ENCODE assay signal across 15 cellular contexts in genomic region chr12:132776816-132777568, GRCh38. TPM values are rescaled to one million over a fixed set of nuclear protein-coding genes. Genes with fewer than 3 reads are reported as not detected.
A peak's percentile ranks its signal among the peaks of the same experiment; 100 is the strongest.
DNase-seq lines count a peak whose midpoint lies in the region; TF ChIP-seq lines count a peak whose summit lies in the region.
"Had no signal": no experiment of that assay in that cellular context is flagged by ENCODE, and none has a peak within 500 bp of the region (broad histone marks: within the 10 kb centered on the region; RNA-seq: fewer than 3 reads in every experiment).

No MANE protein-coding gene starts in this region.

- intact Hi-C loops in MCF 10A (cut with micrococcal nuclease) (no loop called here), esophagus muscularis mucosa (cut with DNase I) (no loop called here), stomach (cut with DNase I; ENCODE audit: low total_unique reads) (no loop called here)

- H2BK120ac ChIP-seq in H9 (ENCODE audit: low read depth, low read length, poor library complexity, severe bottlenecking) = no peak overlapping the region

- H3K27me3 ChIP-seq in esophagus muscularis mucosa (no peaks in the 10 kb centered on the region), H9 (ENCODE audit: insufficient read depth, low read length) (no peaks in the 10 kb centered on the region), stomach (no peaks in the 10 kb centered on the region)
- H3K27me3 ChIP-seq: ascending aorta, Peyer's patch, upper lobe of right lung had no signal

- H3K23me2 ChIP-seq in H9 (ENCODE audit: insufficient read length, low read depth, low read length, poor library complexity, severe bottlenecking) = no peaks in the 10 kb centered on the region

- H2BK5ac ChIP-seq in H9 (ENCODE audit: insufficient read length, low read length) = no peak overlapping the region

- no peaks in the 10 kb centered on the region for H3K4me1 Mint-ChIP-seq in MCF 10A (ENCODE audit: insufficient read depth, unreplicated experiment)
- H3K4me1 Mint-ChIP-seq in H9 = no peaks in the 10 kb centered on the region

- no TSS peak for BruUV-seq in MCF 10A (replicated peaks; lab: Mats Ljungman, UMichigan)

- H3K9ac ChIP-seq in H9 (ENCODE audit: extremely low read depth, insufficient read length, low read length) = no peak overlapping the region

- H3K79me2 ChIP-seq in H9 (ENCODE audit: insufficient read depth, low read length) = no peaks in the 10 kb centered on the region

- H4K91ac ChIP-seq in H9 (ENCODE audit: insufficient read length, low read depth, low read length) = no peak overlapping the region

- CTCF ChIA-PET in MCF 10A (lab: Yijun Ruan, JAX) = interaction anchor here (0.5 to 0.6 kb wide), 2 partner anchors 31 to 492 kb away, joined by 3 read pairs; no protein-coding TSS in a partner anchor

- no peak overlapping the region for H2BK20ac ChIP-seq in H9 (ENCODE audit: low read depth, low read length, poor library complexity, severe bottlenecking)

- in situ Hi-C loops in T47D (cut with HindIII; ENCODE audit: low pct_unique_long_range_greater_than_20kb, low sequenced_read_pairs) = no loop called here

- no peak overlapping the region for H2AFZ ChIP-seq in H9 (ENCODE audit: low read length)

- H3K27me3 Mint-ChIP-seq in MCF 10A (ENCODE audit: insufficient read depth, unreplicated experiment) = no peaks in the 10 kb centered on the region
- H3K27me3 Mint-ChIP-seq in H9 (ENCODE audit: low read depth) = peaks cover 1% of the 10 kb centered on the region; the same call in 1 of the 2 replicates
- H3K27me3 Mint-ChIP-seq: memory B cell had no signal

- H3K27ac Mint-ChIP-seq in MCF 10A (ENCODE audit: low read depth, unreplicated experiment) (no peak overlapping the region), H9 (0 out of 7 replicates have a peak overlapping the region, but pooled peaks of 1 of the 3 experiments have one; percentile 53)

- no peak overlapping the region for H3K4me2 ChIP-seq in H9 (ENCODE audit: insufficient read depth, insufficient read length, low read length)

- H3K27ac ChIP-seq in esophagus muscularis mucosa (replicated peaks in 1 of 4) = peak overlapping the region in 3 of 4 donors; percentile 30 to 63 (median 52)
- H3K27ac ChIP-seq in H9 (ENCODE audit: insufficient read length, low read depth, low read length) = no peak overlapping the region
- H3K27ac ChIP-seq in stomach = peak overlapping the region in 1 of 5 donors; percentile 16
- H3K27ac ChIP-seq: ascending aorta, Peyer's patch, upper lobe of right lung had no signal

- peaks cover 8 to 38% (median 25%) of the 10 kb centered on the region in 4 donors for H3K4me1 ChIP-seq in esophagus muscularis mucosa
- H3K4me1 ChIP-seq in H9 (ENCODE audit: insufficient read depth, low read length) = no peaks in the 10 kb centered on the region
- H3K4me1 ChIP-seq in stomach = peaks cover 0 to 7% (median 0%) of the 10 kb centered on the region in 4 donors
- H3K4me1 ChIP-seq: ascending aorta, upper lobe of right lung had no signal

- no peak overlapping the region for H3K4ac ChIP-seq in H9 (ENCODE audit: low read depth, low read length)

- TF ChIP-seq EP300 in esophagus muscularis mucosa (IDR thresholded peaks at IDR 0.05) (no peak), stomach (IDR thresholded peaks at IDR 0.05) (no peak)

- 67% methylated on average over 26 of the region's 29 CpGs for WGBS in esophagus muscularis mucosa
- no CpG with 5 or more reads among the region's 29 CpGs for WGBS in H9 (ENCODE audit: extremely low coverage, insufficient read length, low lambda C conversion rate)
- 60 to 78% (median 69%) methylated on average over 19 to 29 of the region's 29 CpGs for WGBS in stomach, 5 donors

- TF ChIP-seq CTCF in MCF 10A (IDR thresholded peaks at IDR 0.05; ENCODE audit: unreplicated experiment) (no peak), esophagus muscularis mucosa (IDR thresholded peaks at IDR 0.05) (no peak), H9 (conservative IDR thresholded peaks at IDR 0.05) (no peak), stomach (IDR thresholded peaks at IDR 0.05) (no peak)

- no peak overlapping the region for H3T11ph ChIP-seq in H9 (ENCODE audit: low read length)

- no peak overlapping the region for H2BK12ac ChIP-seq in H9 (ENCODE audit: insufficient read length, low read depth, low read length)

- H3K18ac ChIP-seq in H9 (ENCODE audit: insufficient read length, low read depth, low read length) = no peak overlapping the region

- H3K36me3 ChIP-seq in esophagus muscularis mucosa (peaks cover 73 to 99% (median 94%) of the 10 kb centered on the region in 4 donors), stomach (peaks cover 85 to 100% (median 100%) of the 10 kb centered on the region in 4 donors)

- H3K9me3 ChIP-seq in esophagus muscularis mucosa (no peaks in the 10 kb centered on the region), H9 (ENCODE audit: control insufficient read depth, low read depth, low read length) (no peaks in the 10 kb centered on the region), stomach (no peaks in the 10 kb centered on the region)
- H3K9me3 ChIP-seq: ascending aorta, Peyer's patch, upper lobe of right lung had no signal

- no peaks in the 10 kb centered on the region for H3K79me1 ChIP-seq in H9 (ENCODE audit: insufficient read depth, low read depth, low read length, poor library complexity, severe bottlenecking)

- no peak overlapping the region for H2BK15ac ChIP-seq in H9 (ENCODE audit: low read depth, low read length)

- no peak overlapping the region for H3K4me3 ChIP-seq in esophagus muscularis mucosa
- H3K4me3 ChIP-seq in stomach = no peak overlapping the region
- H3K4me3 ChIP-seq: ascending aorta, Peyer's patch, upper lobe of right lung had no signal

- H3K56ac ChIP-seq in H9 (ENCODE audit: insufficient read length, low read depth, low read length) = no peak overlapping the region

- no peak overlapping the region for H4K8ac ChIP-seq in H9 (replicated peaks; ENCODE audit: insufficient read length, low read depth, low read length)

- H3K23ac ChIP-seq in H9 (ENCODE audit: insufficient read length, low read depth, low read length) = no peak overlapping the region

- H3K4me3 Mint-ChIP-seq in MCF 10A (ENCODE audit: unreplicated experiment) = no peak overlapping the region
- no peak overlapping the region for H3K4me3 Mint-ChIP-seq in H9
- H3K4me3 Mint-ChIP-seq: activated T-cell treated with anti-CD3 and anti-CD28 coated beads, Interleukin-2, amount 50 U/mL, for 4 hours; memory B cell had no signal

- no peak for TF ChIP-seq POLR2A in esophagus muscularis mucosa (IDR thresholded peaks at IDR 0.05; ENCODE audit: low read depth)
- TF ChIP-seq POLR2A in stomach (IDR thresholded peaks at IDR 0.05) = no peak

- H2AK5ac ChIP-seq in H9 (ENCODE audit: insufficient read length, low read length) = no peak overlapping the region

- H4K5ac ChIP-seq in H9 (ENCODE audit: insufficient read length, low read depth, low read length) = no peak overlapping the region

- H3K14ac ChIP-seq in H9 (ENCODE audit: insufficient read depth, low read length) = no peak overlapping the region

- peak; percentile 80 to 83 for DNase-seq in T47D (ENCODE audit: low read depth in 1 of 2, low spot score in 1 of 2)
- DNase-seq in MCF 10A (ENCODE audit: unreplicated experiment) = no peak
- no peak for DNase-seq in esophagus muscularis mucosa (ENCODE audit: extremely low spot score)
- peak; percentile 62 for DNase-seq in mucosa of gallbladder (ENCODE audit: low spot score)
- DNase-seq in ureter (ENCODE audit: low spot score) = peak; percentile 62
- DNase-seq in H9 = no peak
- DNase-seq in stomach = no peak
- no peak for DNase-seq in superior temporal gyrus (ENCODE audit: extremely low spot score)
- DNase-seq: activated T-cell treated with anti-CD3 and anti-CD28 coated beads, Interleukin-2, amount 50 U/mL, for 4 hours; NCI-H1048; NCI-H526; Peyer's patch; upper lobe of right lung had no signal

- POLR2A ChIA-PET in MCF 10A (lab: Yijun Ruan, JAX) = interaction anchor here (0.7 kb wide), 1 partner anchor 45 kb away, joined by 5 read pairs; no protein-coding TSS in a partner anchor

- H4K20me1 ChIP-seq in H9 (ENCODE audit: control insufficient read depth, insufficient read depth, insufficient read length) = no peaks in the 10 kb centered on the region

- H3K9me3 Mint-ChIP-seq in MCF 10A (ENCODE audit: unreplicated experiment) = no peaks in the 10 kb centered on the region
- H3K9me3 Mint-ChIP-seq in H9 = no peaks in the 10 kb centered on the region
- H3K9me3 Mint-ChIP-seq: activated T-cell treated with anti-CD3 and anti-CD28 coated beads, Interleukin-2, amount 50 U/mL, for 4 hours; memory B cell had no signal

- peaks cover 90% of the 10 kb centered on the region for H3K36me3 Mint-ChIP-seq in MCF 10A (ENCODE audit: insufficient read depth, unreplicated experiment)
- peaks cover 29 to 79% (median 65%) of the 10 kb centered on the region in 3 experiments for H3K36me3 Mint-ChIP-seq in H9 (ENCODE audit: insufficient read depth in 1 of 3, low read depth in 3 of 3)

RNA-seq across cellular contexts. Expression of gene ANKLE2, which starts 15.4 kb away (rescaled TPM):
- total RNA-seq in MCF 10A (2022) = 111 and 142 TPM in 2 replicates
- 10 to 100 TPM; 40.2 to 47.2 (median 45.4) TPM for total RNA-seq in esophagus muscularis mucosa
- total RNA-seq in mucosa of gallbladder = 40.3 TPM
- 59.4 TPM for total RNA-seq in ureter
- 73.9 and 80.3 TPM in 2 replicates for total RNA-seq in H9 (2021)
- total RNA-seq in stomach = 10 to 100 TPM; 26.3 to 75.9 (median 73.4) TPM
- polyA plus RNA-seq in stomach = 10 to 100 TPM in 2 of 3 donors, 1 to 10 TPM in 1; 8.1 to 26.8 (median 10.7) TPM

RNA-seq across cellular contexts. Expression of gene GOLGA3, which starts 51.7 kb away (rescaled TPM):
- total RNA-seq in MCF 10A (2022) (94.9 and 116 TPM in 2 replicates), esophagus muscularis mucosa (100 to 1,000 TPM in 2 of 4 donors, 10 to 100 TPM in 2; 72.3 to 123 (median 93.4) TPM), mucosa of gallbladder (72.2 TPM), ureter (79.5 TPM), H9 (2021) (34.9 and 40.1 TPM in 2 replicates), stomach (100 to 1,000 TPM in 2 of 5 donors, 10 to 100 TPM in 3; 53.7 to 204 (median 75.5) TPM)
- 10 to 100 TPM in 2 of 3 donors, 1 to 10 TPM in 1; 8.8 to 29.2 (median 17.9) TPM for polyA plus RNA-seq in stomach

Comparison
In these comparisons a context has a peak if more than half of its experiments do, and no peak if none do; other contexts are left out.
1. DNase-seq: peak in T47D (2 of 2), mucosa of gallbladder (single experiment) and ureter (single experiment); none in MCF 10A (single experiment), esophagus muscularis mucosa (single experiment), H9 (single experiment), stomach (single experiment) and superior temporal gyrus (single experiment).